ENCODE assay signal across 3 cellular contexts in the genomic region with DNA sequence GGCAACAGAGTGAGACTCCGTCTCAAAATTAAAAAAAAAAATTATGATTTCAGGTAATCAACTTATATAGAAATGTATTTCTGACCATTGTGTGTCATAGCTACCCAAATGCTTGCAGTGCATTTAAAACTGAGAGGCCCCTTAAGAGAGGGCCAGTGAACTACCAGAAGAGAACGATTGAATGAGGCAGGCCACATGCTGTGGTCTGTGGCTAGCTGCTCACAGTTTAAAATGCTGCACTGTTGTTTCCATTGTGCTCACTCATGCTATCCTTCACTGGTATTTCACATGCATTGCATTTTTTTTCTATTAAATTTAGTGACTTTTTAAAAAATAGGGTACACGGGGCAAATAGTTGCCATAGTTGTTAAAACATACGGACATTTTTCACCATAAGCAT.
TF ChIP-seq lines count a peak whose summit lies in the region.

No MANE protein-coding gene starts in this region.

TF ChIP-seq in liver, 16 proteins besides CTCF, POLR2A, EP300 and RAD21:
- TF ChIP-seq JUND (IDR thresholded peaks at IDR 0.05): no peak
- TF ChIP-seq, protein P1, sequence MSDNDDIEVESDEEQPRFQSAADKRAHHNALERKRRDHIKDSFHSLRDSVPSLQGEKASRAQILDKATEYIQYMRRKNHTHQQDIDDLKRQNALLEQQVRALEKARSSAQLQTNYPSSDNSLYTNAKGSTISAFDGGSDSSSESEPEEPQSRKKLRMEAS (IDR thresholded peaks at IDR 0.05): no peak

TF ChIP-seq in HepG2, 621 proteins besides CTCF, POLR2A, EP300 and RAD21 (continues in another document):
- no peak for TF ChIP-seq RCOR2 (CRISPR knock-in tag; IDR thresholded peaks at IDR 0.05)
- TF ChIP-seq SMAD9 (CRISPR knock-in tag; IDR thresholded peaks at IDR 0.05): no peak
- TF ChIP-seq, protein P2, sequence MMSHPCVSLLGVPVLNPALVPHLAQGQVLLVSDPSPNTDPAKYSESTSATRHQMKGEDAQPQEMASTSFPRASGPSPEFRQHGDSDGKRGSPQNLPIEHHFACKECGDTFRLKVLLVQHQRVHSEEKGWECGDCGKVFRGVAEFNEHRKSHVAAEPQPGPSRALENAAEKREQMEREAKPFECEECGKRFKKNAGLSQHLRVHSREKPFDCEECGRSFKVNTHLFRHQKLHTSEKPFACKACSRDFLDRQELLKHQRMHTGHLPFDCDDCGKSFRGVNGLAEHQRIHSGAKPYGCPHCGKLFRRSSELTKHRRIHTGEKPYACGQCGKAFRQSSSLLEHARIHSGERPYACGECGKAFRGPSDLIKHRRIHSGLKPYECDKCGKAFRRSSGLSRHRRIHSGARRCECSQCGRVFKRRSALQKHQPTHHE (CRISPR knock-in tag; IDR thresholded peaks at IDR 0.05; ENCODE audit: borderline replicate concordance): no peak
- TF ChIP-seq, protein P3, sequence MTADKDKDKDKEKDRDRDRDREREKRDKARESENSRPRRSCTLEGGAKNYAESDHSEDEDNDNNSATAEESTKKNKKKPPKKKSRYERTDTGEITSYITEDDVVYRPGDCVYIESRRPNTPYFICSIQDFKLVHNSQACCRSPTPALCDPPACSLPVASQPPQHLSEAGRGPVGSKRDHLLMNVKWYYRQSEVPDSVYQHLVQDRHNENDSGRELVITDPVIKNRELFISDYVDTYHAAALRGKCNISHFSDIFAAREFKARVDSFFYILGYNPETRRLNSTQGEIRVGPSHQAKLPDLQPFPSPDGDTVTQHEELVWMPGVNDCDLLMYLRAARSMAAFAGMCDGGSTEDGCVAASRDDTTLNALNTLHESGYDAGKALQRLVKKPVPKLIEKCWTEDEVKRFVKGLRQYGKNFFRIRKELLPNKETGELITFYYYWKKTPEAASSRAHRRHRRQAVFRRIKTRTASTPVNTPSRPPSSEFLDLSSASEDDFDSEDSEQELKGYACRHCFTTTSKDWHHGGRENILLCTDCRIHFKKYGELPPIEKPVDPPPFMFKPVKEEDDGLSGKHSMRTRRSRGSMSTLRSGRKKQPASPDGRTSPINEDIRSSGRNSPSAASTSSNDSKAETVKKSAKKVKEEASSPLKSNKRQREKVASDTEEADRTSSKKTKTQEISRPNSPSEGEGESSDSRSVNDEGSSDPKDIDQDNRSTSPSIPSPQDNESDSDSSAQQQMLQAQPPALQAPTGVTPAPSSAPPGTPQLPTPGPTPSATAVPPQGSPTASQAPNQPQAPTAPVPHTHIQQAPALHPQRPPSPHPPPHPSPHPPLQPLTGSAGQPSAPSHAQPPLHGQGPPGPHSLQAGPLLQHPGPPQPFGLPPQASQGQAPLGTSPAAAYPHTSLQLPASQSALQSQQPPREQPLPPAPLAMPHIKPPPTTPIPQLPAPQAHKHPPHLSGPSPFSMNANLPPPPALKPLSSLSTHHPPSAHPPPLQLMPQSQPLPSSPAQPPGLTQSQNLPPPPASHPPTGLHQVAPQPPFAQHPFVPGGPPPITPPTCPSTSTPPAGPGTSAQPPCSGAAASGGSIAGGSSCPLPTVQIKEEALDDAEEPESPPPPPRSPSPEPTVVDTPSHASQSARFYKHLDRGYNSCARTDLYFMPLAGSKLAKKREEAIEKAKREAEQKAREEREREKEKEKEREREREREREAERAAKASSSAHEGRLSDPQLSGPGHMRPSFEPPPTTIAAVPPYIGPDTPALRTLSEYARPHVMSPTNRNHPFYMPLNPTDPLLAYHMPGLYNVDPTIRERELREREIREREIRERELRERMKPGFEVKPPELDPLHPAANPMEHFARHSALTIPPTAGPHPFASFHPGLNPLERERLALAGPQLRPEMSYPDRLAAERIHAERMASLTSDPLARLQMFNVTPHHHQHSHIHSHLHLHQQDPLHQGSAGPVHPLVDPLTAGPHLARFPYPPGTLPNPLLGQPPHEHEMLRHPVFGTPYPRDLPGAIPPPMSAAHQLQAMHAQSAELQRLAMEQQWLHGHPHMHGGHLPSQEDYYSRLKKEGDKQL (CRISPR knock-in tag; IDR thresholded peaks at IDR 0.05; ENCODE audit: low read depth): no peak
- TF ChIP-seq, protein P4, sequence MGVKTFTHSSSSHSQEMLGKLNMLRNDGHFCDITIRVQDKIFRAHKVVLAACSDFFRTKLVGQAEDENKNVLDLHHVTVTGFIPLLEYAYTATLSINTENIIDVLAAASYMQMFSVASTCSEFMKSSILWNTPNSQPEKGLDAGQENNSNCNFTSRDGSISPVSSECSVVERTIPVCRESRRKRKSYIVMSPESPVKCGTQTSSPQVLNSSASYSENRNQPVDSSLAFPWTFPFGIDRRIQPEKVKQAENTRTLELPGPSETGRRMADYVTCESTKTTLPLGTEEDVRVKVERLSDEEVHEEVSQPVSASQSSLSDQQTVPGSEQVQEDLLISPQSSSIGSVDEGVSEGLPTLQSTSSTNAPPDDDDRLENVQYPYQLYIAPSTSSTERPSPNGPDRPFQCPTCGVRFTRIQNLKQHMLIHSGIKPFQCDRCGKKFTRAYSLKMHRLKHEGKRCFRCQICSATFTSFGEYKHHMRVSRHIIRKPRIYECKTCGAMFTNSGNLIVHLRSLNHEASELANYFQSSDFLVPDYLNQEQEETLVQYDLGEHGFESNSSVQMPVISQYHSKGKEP (CRISPR knock-in tag; IDR thresholded peaks at IDR 0.05): no peak
- TF ChIP-seq ZNF572 (CRISPR knock-in tag; IDR thresholded peaks at IDR 0.05): no peak
- TF ChIP-seq ELF4 (CRISPR knock-in tag; IDR thresholded peaks at IDR 0.05; ENCODE audit: borderline replicate concordance): no peak
- no peak for TF ChIP-seq ZFP36 (IDR thresholded peaks at IDR 0.05; ENCODE audit: borderline replicate concordance, low read depth, low read length, partially characterized antibody)
- TF ChIP-seq RARG (CRISPR knock-in tag; IDR thresholded peaks at IDR 0.05; ENCODE audit: low read depth): no peak
- TF ChIP-seq THYN1 (CRISPR knock-in tag; IDR thresholded peaks at IDR 0.05; ENCODE audit: borderline replicate concordance, low read depth): no peak
- TF ChIP-seq HMG20A (CRISPR knock-in tag; IDR thresholded peaks at IDR 0.05; ENCODE audit: borderline replicate concordance): no peak

TF ChIP-seq in GM12878, 131 proteins besides CTCF, POLR2A, EP300 and RAD21:
- TF ChIP-seq BHLHE40 (IDR thresholded peaks at IDR 0.05; ENCODE audit: borderline replicate concordance in 1 of 2, low read depth in 2 of 2, low read length in 1 of 2): no peak
- no peak for TF ChIP-seq SMAD5 (IDR thresholded peaks at IDR 0.05; ENCODE audit: low read depth)
- TF ChIP-seq, protein P5, sequence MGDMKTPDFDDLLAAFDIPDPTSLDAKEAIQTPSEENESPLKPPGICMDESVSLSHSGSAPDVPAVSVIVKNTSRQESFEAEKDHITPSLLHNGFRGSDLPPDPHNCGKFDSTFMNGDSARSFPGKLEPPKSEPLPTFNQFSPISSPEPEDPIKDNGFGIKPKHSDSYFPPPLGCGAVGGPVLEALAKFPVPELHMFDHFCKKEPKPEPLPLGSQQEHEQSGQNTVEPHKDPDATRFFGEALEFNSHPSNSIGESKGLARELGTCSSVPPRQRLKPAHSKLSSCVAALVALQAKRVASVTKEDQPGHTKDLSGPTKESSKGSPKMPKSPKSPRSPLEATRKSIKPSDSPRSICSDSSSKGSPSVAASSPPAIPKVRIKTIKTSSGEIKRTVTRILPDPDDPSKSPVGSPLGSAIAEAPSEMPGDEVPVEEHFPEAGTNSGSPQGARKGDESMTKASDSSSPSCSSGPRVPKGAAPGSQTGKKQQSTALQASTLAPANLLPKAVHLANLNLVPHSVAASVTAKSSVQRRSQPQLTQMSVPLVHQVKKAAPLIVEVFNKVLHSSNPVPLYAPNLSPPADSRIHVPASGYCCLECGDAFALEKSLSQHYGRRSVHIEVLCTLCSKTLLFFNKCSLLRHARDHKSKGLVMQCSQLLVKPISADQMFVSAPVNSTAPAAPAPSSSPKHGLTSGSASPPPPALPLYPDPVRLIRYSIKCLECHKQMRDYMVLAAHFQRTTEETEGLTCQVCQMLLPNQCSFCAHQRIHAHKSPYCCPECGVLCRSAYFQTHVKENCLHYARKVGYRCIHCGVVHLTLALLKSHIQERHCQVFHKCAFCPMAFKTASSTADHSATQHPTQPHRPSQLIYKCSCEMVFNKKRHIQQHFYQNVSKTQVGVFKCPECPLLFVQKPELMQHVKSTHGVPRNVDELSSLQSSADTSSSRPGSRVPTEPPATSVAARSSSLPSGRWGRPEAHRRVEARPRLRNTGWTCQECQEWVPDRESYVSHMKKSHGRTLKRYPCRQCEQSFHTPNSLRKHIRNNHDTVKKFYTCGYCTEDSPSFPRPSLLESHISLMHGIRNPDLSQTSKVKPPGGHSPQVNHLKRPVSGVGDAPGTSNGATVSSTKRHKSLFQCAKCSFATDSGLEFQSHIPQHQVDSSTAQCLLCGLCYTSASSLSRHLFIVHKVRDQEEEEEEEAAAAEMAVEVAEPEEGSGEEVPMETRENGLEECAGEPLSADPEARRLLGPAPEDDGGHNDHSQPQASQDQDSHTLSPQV (IDR thresholded peaks at IDR 0.05): no peak
